10 cellular contexts compared by ENCODE assay signal in genomic region chr1:84164567-84165021, GRCh38. TPM values are rescaled to one million over a fixed set of nuclear protein-coding genes. Genes with fewer than 3 reads are reported as not detected.
DNase-seq lines count a peak whose midpoint lies in the region; ATAC-seq and TF ChIP-seq lines count a peak whose summit lies in the region.
"Had no signal": no experiment of that assay in that cellular context is flagged by ENCODE, and none has a peak within 500 bp of the region (broad histone marks: within the 10 kb centered on the region; RNA-seq: fewer than 3 reads in every experiment).

No MANE protein-coding gene starts in this region.

- ATAC-seq in GM21576 (IDR thresholded peaks at IDR 0.05; ENCODE audit: unreplicated experiment) = no peak
- ATAC-seq in GM21381 (IDR thresholded peaks at IDR 0.05; ENCODE audit: unreplicated experiment) = no peak

- peak overlapping the region; percentile 74 for H3K4me2 ChIP-seq in SU-DHL-6 (ENCODE audit: low read depth, low read length, poor library complexity, severe bottlenecking)

- DNase-seq in AG10803 (ENCODE audit: low read depth) = no peak
- peak; percentile 20 for DNase-seq in HCEC 1CT
- DNase-seq in fibroblast of mammary gland (ENCODE audit: low read depth) = peak; percentile 49
- no peak for DNase-seq in spleen
- DNase-seq in glomerular visceral epithelial cell (ENCODE audit: extremely low spot score) = no peak
- DNase-seq: Kasumi-1, uterus had no signal

- no peak for TF ChIP-seq POLR2A in spleen (IDR thresholded peaks at IDR 0.05)

- H3K4me1 ChIP-seq in spleen = peaks cover 7 to 99% (median 44%) of the 10 kb centered on the region in 6 donors
- H3K4me1 ChIP-seq: uterus had no signal

- no peaks in the 10 kb centered on the region for H3F3A ChIP-seq in SU-DHL-6 (ENCODE audit: insufficient read depth)

- H2AFZ ChIP-seq in SU-DHL-6 (ENCODE audit: low read depth, low read length, severe bottlenecking) = no peak overlapping the region

- intact Hi-C loops in spleen (cut with DNase I; ENCODE audit: low total_unique reads) = no loop called here

- H3K9me3 ChIP-seq in SU-DHL-6 (ENCODE audit: insufficient read depth, low read length) = no peaks in the 10 kb centered on the region
- H3K9me3 ChIP-seq in spleen = no peaks in the 10 kb centered on the region
- H3K9me3 ChIP-seq: uterus had no signal

- 68 to 72% (median 70%) methylated on average over 6 of the region's 6 CpGs for WGBS in spleen, 5 donors

- peak overlapping the region; percentile 28; the same call in 1 of the 2 replicates for H3K27ac ChIP-seq in SU-DHL-6 (ENCODE audit: low read depth, low read length)
- H3K27ac ChIP-seq in spleen = peak overlapping the region in 3 of 8 donors; percentile 4 to 38 (median 13)

- peaks cover 7% of the 10 kb centered on the region for H4K20me1 ChIP-seq in SU-DHL-6 (ENCODE audit: low read depth, low read length)

- TF ChIP-seq CTCF in AG10803 (conservative IDR thresholded peaks at IDR 0.05; ENCODE audit: low read length) = no peak
- TF ChIP-seq CTCF in SU-DHL-6 (IDR thresholded peaks at IDR 0.05; ENCODE audit: insufficient read depth, low read length, poor library complexity, severe bottlenecking) = no peak
- TF ChIP-seq CTCF in fibroblast of mammary gland (conservative IDR thresholded peaks at IDR 0.05; ENCODE audit: control insufficient read depth, insufficient read depth, low read depth, low read length) = no peak
- no peak for TF ChIP-seq CTCF in spleen (IDR thresholded peaks at IDR 0.05 in 8 of 11, conservative IDR thresholded peaks at IDR 0.05 in 3 of 11)

- H3K9me2 ChIP-seq in SU-DHL-6 (replicated peaks; ENCODE audit: insufficient read depth, low read length) = no peaks in the 10 kb centered on the region

- H3K4me3 ChIP-seq in AG10803 (ENCODE audit: low read length) (peak overlapping the region; percentile 41; the same call in 1 of the 2 replicates), SU-DHL-6 (ENCODE audit: insufficient read depth, low read length, poor library complexity, severe bottlenecking) (peak overlapping the region; percentile 44), fibroblast of mammary gland (ENCODE audit: control insufficient read depth, low read depth, low read length) (peak overlapping the region; percentile 28), spleen (peak overlapping the region in 1 of 8 donors; percentile 21)
- H3K4me3 ChIP-seq: uterus had no signal

- H3K27me3 ChIP-seq in SU-DHL-6 (ENCODE audit: low read length) = no peaks in the 10 kb centered on the region
- no peaks in the 10 kb centered on the region for H3K27me3 ChIP-seq in spleen (replicated peaks in 1 of 7)
- H3K27me3 ChIP-seq: uterus had no signal

- peak overlapping the region; percentile 35 for H3K9ac ChIP-seq in SU-DHL-6 (ENCODE audit: low read length)

- H3K79me2 ChIP-seq in SU-DHL-6 (ENCODE audit: insufficient read depth, low read length) = peaks cover 98% of the 10 kb centered on the region

- H3K36me3 ChIP-seq in SU-DHL-6 (ENCODE audit: low read length) (0 out of 2 replicates have a peak, but pooled peaks cover 5% of the 10 kb centered on the region), spleen (no peaks in the 10 kb centered on the region)
- H3K36me3 ChIP-seq: uterus had no signal

RNA-seq across cellular contexts. Expression of gene PRKACB, which starts 20.5 kb away (rescaled TPM):
- 10 to 100 TPM; 55.6 to 93.0 (median 73.4) TPM for total RNA-seq in spleen
- polyA plus RNA-seq in spleen = 10 to 100 TPM; 21.0 to 32.5 (median 31.0) TPM

Comparison
In these comparisons a context has a peak if more than half of its experiments do, and no peak if none do; other contexts are left out.
1. DNase-seq: peak in HCEC 1CT (single experiment) and fibroblast of mammary gland (single experiment); none in AG10803 (single experiment), spleen (single experiment) and glomerular visceral epithelial cell (single experiment).